13 cellular contexts compared by ENCODE assay signal in genomic region chr1:89659322-89660061, GRCh38. TPM values are rescaled to one million over a fixed set of nuclear protein-coding genes. Genes with fewer than 3 reads are reported as not detected.
DNase-seq lines count a peak whose midpoint lies in the region; ATAC-seq and TF ChIP-seq lines count a peak whose summit lies in the region.
"Had no signal": no experiment of that assay in that cellular context is flagged by ENCODE, and none has a peak within 500 bp of the region (broad histone marks: within the 10 kb centered on the region; RNA-seq: fewer than 3 reads in every experiment).

No MANE protein-coding gene starts in this region.

- H3K9me3 ChIP-seq in heart left ventricle: peaks cover 0 to 11% (median 4%) of the 10 kb centered on the region in 12 donors
- H3K9me3 ChIP-seq: esophagus squamous epithelium had no signal

- no peaks in the 10 kb centered on the region for H3F3A ChIP-seq in GM23338 (replicated peaks; ENCODE audit: low read depth)

- H3K36me3 ChIP-seq in heart left ventricle (no peaks in the 10 kb centered on the region), GM23338 (ENCODE audit: insufficient read depth) (no peaks in the 10 kb centered on the region)
- H3K36me3 ChIP-seq: esophagus squamous epithelium had no signal

- peaks cover 14 to 34% of the 10 kb centered on the region in 2 donors for H3K36me3 Mint-ChIP-seq in activated T-cell treated with anti-CD3 and anti-CD28 coated beads, Interleukin-2, amount 50 U/mL, for 72 hours (ENCODE audit: insufficient read depth in 2 of 2)
- H3K36me3 Mint-ChIP-seq in activated T-helper 17 cell treated with anti-CD3 and anti-CD28 coated beads, Interleukin-2, amount 50 U/mL, for 72 hours (ENCODE audit: low read depth): peaks cover 70% of the 10 kb centered on the region
- peaks cover 3% of the 10 kb centered on the region; the same call in 1 of the 3 replicates for H3K36me3 Mint-ChIP-seq in GM23338 (ENCODE audit: low read depth)

- no peak for DNase-seq in activated T-cell treated with anti-CD3 and anti-CD28 coated beads, Interleukin-2, amount 50 U/mL, for 72 hours
- no peak for DNase-seq in activated T-cell treated with anti-CD3 and anti-CD28 coated beads, Interleukin-2, amount 50 U/mL, for 1 hour
- DNase-seq in heart left ventricle (peak in 3 of 5 donors; percentile 27 to 44 (median 28)), GM23338 (ENCODE audit: low spot score) (no peak)
- DNase-seq in stimulated activated naive CD8-positive, alpha-beta T cell treated with anti-CD3 and anti-CD28 coated beads, Interleukin-15, amount 100 ng/mL, for 72 hours: no peak
- DNase-seq: DMS79 treated with DMSO at 0.1 percent for 48 hours; esophagus squamous epithelium; MV-4-11; NCI-H226; stimulated activated naive CD4-positive, alpha-beta T cell had no signal

- peak; percentile 61 to 74 for ATAC-seq in activated T-cell treated with anti-CD3 and anti-CD28 coated beads, Interleukin-2, amount 50 U/mL, for 72 hours (replicated peaks in 1 of 2)
- peak; percentile 74 for ATAC-seq in activated T-helper 17 cell treated with anti-CD3 and anti-CD28 coated beads, Interleukin-2, amount 50 U/mL, for 72 hours (replicated peaks)
- ATAC-seq in heart left ventricle (peak; percentile 67 to 91 (median 88)), HG02571 (IDR thresholded peaks at IDR 0.05; ENCODE audit: unreplicated experiment) (no peak), HG03432 (IDR thresholded peaks at IDR 0.05; ENCODE audit: unreplicated experiment) (no peak), GM23338 (no peak)
- peak; percentile 47 for ATAC-seq in stimulated activated naive CD8-positive, alpha-beta T cell treated with anti-CD3 and anti-CD28 coated beads, Interleukin-15, amount 100 ng/mL, for 72 hours

- H3K4me2 ChIP-seq in GM23338: no peak overlapping the region

- peaks cover 90% of the 10 kb centered on the region for H3K4me1 Mint-ChIP-seq in activated T-cell treated with anti-CD3 and anti-CD28 coated beads, Interleukin-2, amount 50 U/mL, for 72 hours (ENCODE audit: low read depth)
- H3K4me1 Mint-ChIP-seq in activated T-helper 17 cell treated with anti-CD3 and anti-CD28 coated beads, Interleukin-2, amount 50 U/mL, for 72 hours: peaks cover 58% of the 10 kb centered on the region
- H3K4me1 Mint-ChIP-seq in stimulated activated naive CD8-positive, alpha-beta T cell treated with anti-CD3 and anti-CD28 coated beads, Interleukin-15, amount 100 ng/mL, for 72 hours: peaks cover 86% of the 10 kb centered on the region
- no peaks in the 10 kb centered on the region for H3K4me1 Mint-ChIP-seq in GM23338

- intact Hi-C loops in heart left ventricle (cut with DNase I): loop anchor here in 1 of 10 donors (5.0 kb wide), 1 partner anchor 38 kb away; no protein-coding TSS in a partner anchor

- no peaks in the 10 kb centered on the region for H4K20me1 ChIP-seq in GM23338 (replicated peaks; ENCODE audit: insufficient read depth)

- H3K27ac ChIP-seq in heart left ventricle (peak overlapping the region in 8 of 12 donors; percentile 17 to 56 (median 36)), GM23338 (ENCODE audit: low read depth) (no peak overlapping the region)

- H3K27ac Mint-ChIP-seq in activated T-cell treated with anti-CD3 and anti-CD28 coated beads, Interleukin-2, amount 50 U/mL, for 72 hours: peak overlapping the region; percentile 85
- H3K27ac Mint-ChIP-seq in activated T-helper 17 cell treated with anti-CD3 and anti-CD28 coated beads, Interleukin-2, amount 50 U/mL, for 72 hours: peak overlapping the region; percentile 82
- peak overlapping the region; percentile 68 to 75 for H3K27ac Mint-ChIP-seq in stimulated activated naive CD8-positive, alpha-beta T cell treated with anti-CD3 and anti-CD28 coated beads, Interleukin-15, amount 100 ng/mL, for 72 hours
- H3K27ac Mint-ChIP-seq in GM23338: no peak overlapping the region

- peaks cover 3 to 4% of the 10 kb centered on the region in 2 donors for H3K9me3 Mint-ChIP-seq in activated T-cell treated with anti-CD3 and anti-CD28 coated beads, Interleukin-2, amount 50 U/mL, for 72 hours
- no peaks in the 10 kb centered on the region for H3K9me3 Mint-ChIP-seq in activated T-helper 17 cell treated with anti-CD3 and anti-CD28 coated beads, Interleukin-2, amount 50 U/mL, for 72 hours
- peaks cover 9 to 15% of the 10 kb centered on the region in 2 donors for H3K9me3 Mint-ChIP-seq in stimulated activated naive CD8-positive, alpha-beta T cell treated with anti-CD3 and anti-CD28 coated beads, Interleukin-15, amount 100 ng/mL, for 72 hours
- peaks cover 10% of the 10 kb centered on the region; the same call in 2 of the 3 replicates for H3K9me3 Mint-ChIP-seq in GM23338

- TF ChIP-seq CTCF in heart left ventricle (IDR thresholded peaks at IDR 0.05) (no peak), GM23338 (conservative IDR thresholded peaks at IDR 0.05; ENCODE audit: low read depth in 2 of 2) (no peak)

- no peak overlapping the region for H3K4me3 ChIP-seq in heart left ventricle
- no peak overlapping the region for H3K4me3 ChIP-seq in GM23338
- H3K4me3 ChIP-seq: esophagus squamous epithelium had no signal

- no peak overlapping the region for H2AFZ ChIP-seq in GM23338

- H3K27me3 ChIP-seq in heart left ventricle (no peaks in the 10 kb centered on the region), GM23338 (ENCODE audit: insufficient read depth) (no peaks in the 10 kb centered on the region)
- H3K27me3 ChIP-seq: esophagus squamous epithelium had no signal

- no peak for TF ChIP-seq POLR2A in heart left ventricle (IDR thresholded peaks at IDR 0.05)

- H3K4me1 ChIP-seq in heart left ventricle (peaks cover 7 to 74% (median 42%) of the 10 kb centered on the region in 12 donors), GM23338 (ENCODE audit: insufficient read depth) (no peaks in the 10 kb centered on the region)

- H3K79me2 ChIP-seq in GM23338 (replicated peaks; ENCODE audit: insufficient read depth): no peaks in the 10 kb centered on the region

- H3K27me3 Mint-ChIP-seq in activated T-cell treated with anti-CD3 and anti-CD28 coated beads, Interleukin-2, amount 50 U/mL, for 72 hours (ENCODE audit: low read depth): no peaks in the 10 kb centered on the region
- no peaks in the 10 kb centered on the region for H3K27me3 Mint-ChIP-seq in activated T-helper 17 cell treated with anti-CD3 and anti-CD28 coated beads, Interleukin-2, amount 50 U/mL, for 72 hours
- no peaks in the 10 kb centered on the region for H3K27me3 Mint-ChIP-seq in stimulated activated naive CD8-positive, alpha-beta T cell treated with anti-CD3 and anti-CD28 coated beads, Interleukin-15, amount 100 ng/mL, for 72 hours
- H3K27me3 Mint-ChIP-seq in GM23338 (ENCODE audit: insufficient read depth, low read depth, poor library complexity): no peaks in the 10 kb centered on the region

- H3K9me2 ChIP-seq in GM23338 (ENCODE audit: insufficient read depth): no peaks in the 10 kb centered on the region

- 50 to 53% (median 50%) methylated on average over 4 of the region's 4 CpGs for WGBS in heart left ventricle, 4 donors

- H3K4me3 Mint-ChIP-seq in activated T-cell treated with anti-CD3 and anti-CD28 coated beads, Interleukin-2, amount 50 U/mL, for 72 hours: peak overlapping the region; percentile 62 to 76
- peak overlapping the region; percentile 66 for H3K4me3 Mint-ChIP-seq in activated T-helper 17 cell treated with anti-CD3 and anti-CD28 coated beads, Interleukin-2, amount 50 U/mL, for 72 hours
- peak overlapping the region; percentile 36 to 81 for H3K4me3 Mint-ChIP-seq in stimulated activated naive CD8-positive, alpha-beta T cell treated with anti-CD3 and anti-CD28 coated beads, Interleukin-15, amount 100 ng/mL, for 72 hours
- H3K4me3 Mint-ChIP-seq in GM23338: no peak overlapping the region

TF ChIP-seq in GM23338, 12 proteins besides CTCF, POLR2A, EP300 and RAD21 (continues in another document):
- no peak for TF ChIP-seq ETS1 (IDR thresholded peaks at IDR 0.05)

RNA-seq across cellular contexts. Expression of gene LRRC8C, which starts 26.6 kb away (rescaled TPM):
- 10 to 100 TPM; 33.1 to 36.7 TPM for total RNA-seq in activated T-cell treated with anti-CD3 and anti-CD28 coated beads, Interleukin-2, amount 50 U/mL, for 72 hours
- total RNA-seq in activated T-helper 17 cell treated with anti-CD3 and anti-CD28 coated beads, Interleukin-2, amount 50 U/mL, for 72 hours: 10 to 100 TPM; 27.7 to 50.4 TPM
- 10 to 100 TPM in 3 of 9 donors, 1 to 10 TPM in 6; 5.6 to 16.3 (median 9.7) TPM for total RNA-seq in heart left ventricle
- polyA plus RNA-seq in heart left ventricle: 1 to 10 TPM; 3.2 to 4.6 TPM
- total RNA-seq in GM23338 (2014; rRNA removed; shearing (Covaris generic)): 2.6 and 3.9 TPM in 2 replicates
- 0.78 and 0.89 TPM in 2 replicates for polyA plus RNA-seq in GM23338 (2016; fragmentation: Nextera tagmentation; extraction: Ambion mirVana)

Comparison
In these comparisons a context has a peak if more than half of its experiments do, and no peak if none do; other contexts are left out.
1. ATAC-seq: peak in activated T-cell treated with anti-CD3 and anti-CD28 coated beads, Interleukin-2, amount 50 U/mL, for 72 hours (2 of 2), activated T-helper 17 cell treated with anti-CD3 and anti-CD28 coated beads, Interleukin-2, amount 50 U/mL, for 72 hours (single experiment), heart left ventricle (4 of 4) and stimulated activated naive CD8-positive, alpha-beta T cell treated with anti-CD3 and anti-CD28 coated beads, Interleukin-15, amount 100 ng/mL, for 72 hours (single experiment); none in HG02571 (single experiment), HG03432 (single experiment) and GM23338 (single experiment).
2. DNase-seq: peak in heart left ventricle (3 of 5); none in activated T-cell treated with anti-CD3 and anti-CD28 coated beads, Interleukin-2, amount 50 U/mL, for 72 hours (0 of 2), activated T-cell treated with anti-CD3 and anti-CD28 coated beads, Interleukin-2, amount 50 U/mL, for 1 hour (single experiment), stimulated activated naive CD8-positive, alpha-beta T cell treated with anti-CD3 and anti-CD28 coated beads, Interleukin-15, amount 100 ng/mL, for 72 hours (0 of 2) and GM23338 (single experiment).